9 cellular contexts compared by ENCODE assay signal in the genomic region with DNA sequence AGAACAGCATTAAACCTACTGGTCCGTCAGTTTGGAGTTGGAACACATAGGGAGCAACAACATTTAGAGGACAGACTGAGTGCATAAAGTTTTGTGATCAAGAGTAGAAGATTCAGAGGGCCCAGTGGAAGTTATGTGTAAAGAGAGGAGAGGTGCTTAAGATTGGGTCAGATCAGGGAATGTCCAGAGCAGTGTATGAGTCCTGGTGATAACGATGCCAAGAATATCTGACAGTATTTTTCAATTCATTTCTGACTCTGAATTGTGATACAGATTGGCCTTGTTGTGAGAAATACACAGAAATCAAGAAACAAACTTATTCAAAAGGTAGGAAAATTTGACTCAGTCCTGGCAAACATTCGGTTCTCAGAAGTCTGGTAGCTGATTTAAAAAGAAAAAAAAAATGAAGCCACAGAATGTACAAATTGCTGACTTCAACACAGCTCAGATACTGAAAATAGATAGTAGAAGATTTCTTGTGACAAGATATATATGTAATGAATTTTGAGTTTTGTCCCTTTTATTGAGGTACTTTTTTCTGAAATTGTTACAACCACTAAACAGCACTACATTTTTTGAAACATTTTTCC.
"Had no signal": no experiment of that assay in that cellular context is flagged by ENCODE, and none has a peak within 500 bp of the region (broad histone marks: within the 10 kb centered on the region; RNA-seq: fewer than 3 reads in every experiment).

No MANE protein-coding gene starts in this region.

- H3K4me1 Mint-ChIP-seq: nephron had no signal

- H3K4me3 Mint-ChIP-seq: nephron had no signal

- H3K9me3 Mint-ChIP-seq: nephron had no signal

- H3K27ac Mint-ChIP-seq: nephron had no signal

- ATAC-seq: gastroesophageal sphincter, left lung had no signal

- DNase-seq: activated CD4-positive, alpha-beta T cell treated with anti-CD3 and anti-CD28 coated beads, Interleukin-2, amount 50 U/mL, for 4 hours; activated gamma-delta T cell; caudate nucleus; effector CD8-positive, alpha-beta T cell; left lung; stimulated activated CD4-positive, alpha-beta T cell treated with anti-CD3 and anti-CD28 coated beads, Interleukin-2, amount 100 ng/mL, for 48 hours; stomach had no signal
